Comparison of ENCODE assay signal across 24 cellular contexts in genomic region chr2:105907159-105907558, GRCh38.
DNase-seq lines count a peak whose midpoint lies in the region; ATAC-seq and TF ChIP-seq lines count a peak whose summit lies in the region.
"Had no signal": no experiment of that assay in that cellular context is flagged by ENCODE, and none has a peak within 500 bp of the region (broad histone marks: within the 10 kb centered on the region; RNA-seq: fewer than 3 reads in every experiment).

No MANE protein-coding gene starts in this region.

- no peaks in the 10 kb centered on the region for H3K9me3 Mint-ChIP-seq in activated naive CD4-positive, alpha-beta T cell treated with anti-CD3 and anti-CD28 coated beads, Interleukin-2, amount 50 U/mL, for 24 hours
- peaks cover 9% of the 10 kb centered on the region for H3K9me3 Mint-ChIP-seq in stimulated activated memory B cell treated with anti-CD40 and anti-IgM and Interleukin-4, amounts not matched to agents 10 μg/mL and 1 μg/mL and 100 μg/mL, for 72 hours
- H3K9me3 Mint-ChIP-seq: CD8-positive, alpha-beta memory T cell had no signal

- WGBS in heart right ventricle, 2 donors = 9 to 13% methylated on average over 4 of the region's 4 CpGs

- peak overlapping the region; percentile 51 for H3K4me2 ChIP-seq in Loucy (ENCODE audit: low read depth, low read length, poor library complexity, severe bottlenecking)
- H3K4me2 ChIP-seq: BLaER1, GM23338 had no signal

- H3K4me3 ChIP-seq in Loucy (ENCODE audit: low read length, poor library complexity, severe bottlenecking) (peak overlapping the region; percentile 4), heart right ventricle (peak overlapping the region in 1 of 10 donors; percentile 0)
- H3K4me3 ChIP-seq: BLaER1, GM23338, HAP-1, MG63, Peyer's patch had no signal

- no peak for DNase-seq in activated naive CD4-positive, alpha-beta T cell (lab: John Stamatoyannopoulos, UW)
- no peak for DNase-seq in heart right ventricle
- no peak for DNase-seq in activated gamma-delta T cell (lab: John Stamatoyannopoulos, UW)
- DNase-seq in NCI-H2171 (lab: John Stamatoyannopoulos, UW) = no peak
- DNase-seq: ACHN; Calu3; CD8-positive, alpha-beta memory T cell; DMS153; Kasumi-1; MG63; NCI-H1048; NCI-H1417 treated with DMSO at 0.1 percent for 48 hours; NCI-H1930; NCI-H2227 treated with DMSO at 0.1 percent for 48 hours; NCI-H510A; Peyer's patch had no signal

- no peak overlapping the region for H3K4me3 Mint-ChIP-seq in activated naive CD4-positive, alpha-beta T cell treated with anti-CD3 and anti-CD28 coated beads, Interleukin-2, amount 50 U/mL, for 24 hours
- H3K4me3 Mint-ChIP-seq in stimulated activated memory B cell treated with anti-CD40 and anti-IgM and Interleukin-4, amounts not matched to agents 10 μg/mL and 1 μg/mL and 100 μg/mL, for 72 hours = no peak overlapping the region
- H3K4me3 Mint-ChIP-seq: GM23338 had no signal

- H3K27me3 ChIP-seq in Loucy (ENCODE audit: insufficient read depth, low read length, poor library complexity, severe bottlenecking) (no peaks in the 10 kb centered on the region), heart right ventricle (no peaks in the 10 kb centered on the region)
- H3K27me3 ChIP-seq: BLaER1, MG63, Peyer's patch had no signal

- intact Hi-C loops in heart right ventricle (cut with DNase I) = loop anchor here in 3 of 10 donors (5.0 to 10.0 kb wide), 3 partner anchors 178 to 332 kb away; no protein-coding TSS in a partner anchor

- no peak overlapping the region for H2AFZ ChIP-seq in Loucy (ENCODE audit: low read length)
- H2AFZ ChIP-seq: GM23338 had no signal

- H3K36me3 ChIP-seq in Loucy (ENCODE audit: insufficient read depth, low read length) (no peaks in the 10 kb centered on the region), heart right ventricle (no peaks in the 10 kb centered on the region)
- H3K36me3 ChIP-seq: HAP-1, MG63, Peyer's patch had no signal

- peaks cover 63% of the 10 kb centered on the region for H3K4me1 Mint-ChIP-seq in activated naive CD4-positive, alpha-beta T cell treated with anti-CD3 and anti-CD28 coated beads, Interleukin-2, amount 50 U/mL, for 24 hours
- peaks cover 43% of the 10 kb centered on the region for H3K4me1 Mint-ChIP-seq in stimulated activated memory B cell treated with anti-CD40 and anti-IgM and Interleukin-4, amounts not matched to agents 10 μg/mL and 1 μg/mL and 100 μg/mL, for 72 hours

- no peaks in the 10 kb centered on the region for H3F3A ChIP-seq in Loucy (ENCODE audit: low read depth)

- H3K9me3 ChIP-seq in Loucy (ENCODE audit: insufficient read depth, low read depth, low read length) = no peaks in the 10 kb centered on the region
- no peaks in the 10 kb centered on the region for H3K9me3 ChIP-seq in heart right ventricle
- H3K9me3 ChIP-seq: MG63, Peyer's patch had no signal

- H4K20me1 ChIP-seq in Loucy (ENCODE audit: insufficient read depth, low read length, poor library complexity, severe bottlenecking) = no peaks in the 10 kb centered on the region
- H4K20me1 ChIP-seq: BLaER1 had no signal

- H3K4me1 ChIP-seq in Loucy (ENCODE audit: insufficient read depth, low read length, poor library complexity, severe bottlenecking) (peaks cover 35% of the 10 kb centered on the region), heart right ventricle (peaks cover 0 to 42% (median 8%) of the 10 kb centered on the region in 9 donors)
- H3K4me1 ChIP-seq: HAP-1, Peyer's patch had no signal

- ATAC-seq in heart right ventricle (peak in 6 of 8 donors; percentile 15 to 79 (median 58)), GM18909 (IDR thresholded peaks at IDR 0.05; ENCODE audit: poor library complexity, unreplicated experiment) (no peak)
- no peak for ATAC-seq in stimulated activated memory B cell treated with anti-CD40 and anti-IgM and Interleukin-4, amounts not matched to agents 10 μg/mL and 1 μg/mL and 100 μg/mL, for 72 hours
- ATAC-seq: GM23338 had no signal

- peak overlapping the region in 2 of 10 donors; percentile 12 to 42 for H3K27ac ChIP-seq in heart right ventricle
- H3K27ac ChIP-seq: 22Rv1, BLaER1, Peyer's patch had no signal

- no peaks in the 10 kb centered on the region for H3K27me3 Mint-ChIP-seq in activated naive CD4-positive, alpha-beta T cell treated with anti-CD3 and anti-CD28 coated beads, Interleukin-2, amount 50 U/mL, for 24 hours
- H3K27me3 Mint-ChIP-seq in stimulated activated memory B cell treated with anti-CD40 and anti-IgM and Interleukin-4, amounts not matched to agents 10 μg/mL and 1 μg/mL and 100 μg/mL, for 72 hours = no peaks in the 10 kb centered on the region

- peaks cover 3% of the 10 kb centered on the region for H3K36me3 Mint-ChIP-seq in activated naive CD4-positive, alpha-beta T cell treated with anti-CD3 and anti-CD28 coated beads, Interleukin-2, amount 50 U/mL, for 24 hours
- H3K36me3 Mint-ChIP-seq in stimulated activated memory B cell treated with anti-CD40 and anti-IgM and Interleukin-4, amounts not matched to agents 10 μg/mL and 1 μg/mL and 100 μg/mL, for 72 hours = peaks cover 15% of the 10 kb centered on the region

- no peaks in the 10 kb centered on the region for H3K9me2 ChIP-seq in Loucy (replicated peaks; ENCODE audit: low read depth, low read length)

- TF ChIP-seq CTCF in Loucy (conservative IDR thresholded peaks at IDR 0.05; ENCODE audit: low read length) (no peak), heart right ventricle (IDR thresholded peaks at IDR 0.05) (no peak)

- no peak overlapping the region for H3K9ac ChIP-seq in Loucy (ENCODE audit: low read depth, low read length, poor library complexity, severe bottlenecking)
- H3K9ac ChIP-seq: BLaER1 had no signal

- H3K79me2 ChIP-seq in Loucy (ENCODE audit: insufficient read depth, low read length) = no peaks in the 10 kb centered on the region

- H3K27ac Mint-ChIP-seq in activated naive CD4-positive, alpha-beta T cell treated with anti-CD3 and anti-CD28 coated beads, Interleukin-2, amount 50 U/mL, for 24 hours = peak overlapping the region; percentile 4
- H3K27ac Mint-ChIP-seq in stimulated activated memory B cell treated with anti-CD40 and anti-IgM and Interleukin-4, amounts not matched to agents 10 μg/mL and 1 μg/mL and 100 μg/mL, for 72 hours = peak overlapping the region; percentile 80
- H3K27ac Mint-ChIP-seq: GM23338 had no signal

Comparison
In these comparisons a context has a peak if more than half of its experiments do, and no peak if none do; other contexts are left out.
1. ATAC-seq: peak in heart right ventricle (6 of 8); none in stimulated activated memory B cell treated with anti-CD40 and anti-IgM and Interleukin-4, amounts not matched to agents 10 μg/mL and 1 μg/mL and 100 μg/mL, for 72 hours (single experiment) and GM18909 (single experiment).